ENCODE assay signal across 8 cellular contexts in the genomic region with DNA sequence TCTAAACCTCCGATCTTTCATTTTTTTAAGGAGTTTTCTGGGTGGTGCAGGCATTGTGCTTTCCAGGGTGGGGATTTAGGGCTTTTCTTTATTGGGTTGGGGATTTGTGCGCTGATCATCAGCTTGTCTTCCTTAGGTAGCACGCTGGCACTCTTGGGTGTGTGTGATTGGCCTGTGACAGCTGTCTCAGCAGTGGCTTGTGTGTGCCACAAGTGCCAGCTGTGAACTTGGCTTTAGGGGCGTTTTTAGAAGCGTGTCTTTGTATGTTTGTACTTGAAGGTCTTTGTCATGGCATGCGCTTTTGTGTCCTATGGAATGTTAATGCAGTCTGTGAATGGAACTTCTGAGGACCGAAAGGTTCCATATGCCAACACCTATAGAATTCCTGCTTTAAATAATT. TPM values are rescaled to one million over a fixed set of nuclear protein-coding genes. Genes with fewer than 3 reads are reported as not detected.
DNase-seq lines count a peak whose midpoint lies in the region; ATAC-seq and TF ChIP-seq lines count a peak whose summit lies in the region.

No MANE protein-coding gene starts in this region.

- no peak overlapping the region for H3K18ac ChIP-seq in trophoblast cell (ENCODE audit: low read length)

- H3K79me1 ChIP-seq in trophoblast cell (ENCODE audit: low read length): peaks cover 9% of the 10 kb centered on the region

- H2AFZ ChIP-seq in trophoblast cell (ENCODE audit: insufficient read depth, low read length, poor library complexity): peak overlapping the region; percentile 87

- H3K36me3 ChIP-seq in HUES6 (ENCODE audit: control insufficient read depth, insufficient read depth, low read length) (no peaks in the 10 kb centered on the region), heart left ventricle (no peaks in the 10 kb centered on the region), trophoblast cell (ENCODE audit: control insufficient read depth in 1 of 2, insufficient read depth in 2 of 2, low read length in 2 of 2) (no peaks in the 10 kb centered on the region)

- ATAC-seq in GM18858 (IDR thresholded peaks at IDR 0.05; ENCODE audit: unreplicated experiment) (peak; percentile 30), heart left ventricle (peak; percentile 64 to 78 (median 68)), HG02623 (IDR thresholded peaks at IDR 0.05; ENCODE audit: unreplicated experiment) (no peak)

- H3K9me3 Mint-ChIP-seq in activated naive CD8-positive, alpha-beta T cell treated with anti-CD3 and anti-CD28 coated beads for 36 hours: no peaks in the 10 kb centered on the region

- peaks cover 5% of the 10 kb centered on the region for H3K36me3 Mint-ChIP-seq in activated naive CD8-positive, alpha-beta T cell treated with anti-CD3 and anti-CD28 coated beads for 36 hours

- H4K8ac ChIP-seq in trophoblast cell (ENCODE audit: low read depth, low read length): peak overlapping the region; percentile 95

- peak overlapping the region; percentile 32 for H3K14ac ChIP-seq in trophoblast cell (ENCODE audit: low read length)

- no peak for TF ChIP-seq POLR2A in heart left ventricle (IDR thresholded peaks at IDR 0.05)

- peaks cover 5% of the 10 kb centered on the region for H3K79me2 ChIP-seq in trophoblast cell (ENCODE audit: control insufficient read depth, insufficient read depth, low read length, poor library complexity)

- no peak for DNase-seq in AG04449 (ENCODE audit: low read depth, low spot score)
- DNase-seq in SHP77 (lab: John Stamatoyannopoulos, UW): peak; percentile 9 to 27
- peak; percentile 36 for DNase-seq in activated naive CD8-positive, alpha-beta T cell treated with anti-CD3 and anti-CD28 coated beads for 36 hours
- peak in 4 of 5 donors; percentile 33 to 77 (median 62) for DNase-seq in heart left ventricle
- DNase-seq in trophoblast cell: peak; percentile 7 to 33

- peaks cover 39% of the 10 kb centered on the region for H3K4me1 Mint-ChIP-seq in activated naive CD8-positive, alpha-beta T cell treated with anti-CD3 and anti-CD28 coated beads for 36 hours

- no peak overlapping the region for H4K12ac ChIP-seq in trophoblast cell (ENCODE audit: low read depth, low read length)

- 2 to 4% (median 3%) methylated on average over 7 of the region's 7 CpGs for WGBS in heart left ventricle, 4 donors
- no CpG with 5 or more reads among the region's 7 CpGs for WGBS in trophoblast cell (ENCODE audit: extremely low coverage, insufficient coverage, insufficient read length)

- peak overlapping the region; percentile 80 for H3K4ac ChIP-seq in trophoblast cell (ENCODE audit: low read depth, low read length)

- CTCF ChIA-PET in AG04449 (lab: Yijun Ruan, JAX): interaction anchor here (0.8 to 1.5 kb wide), 4 partner anchors 8 to 506 kb away, joined by 3 to 5 read pairs (median 4); a partner anchor contains a TSS

- peak overlapping the region; percentile 93 for H3K4me3 ChIP-seq in AG04449 (ENCODE audit: low read depth, low read length)
- H3K4me3 ChIP-seq in HUES6 (ENCODE audit: low read depth, low read length): peak overlapping the region; percentile 98
- peak overlapping the region; percentile 68 to 90 (median 80) for H3K4me3 ChIP-seq in heart left ventricle
- peak overlapping the region; percentile 77 for H3K4me3 ChIP-seq in trophoblast cell (ENCODE audit: low read depth, low read length)

- H3K4me1 ChIP-seq in HUES6 (ENCODE audit: control insufficient read depth, insufficient read depth, low read length): peaks cover 4% of the 10 kb centered on the region
- H3K4me1 ChIP-seq in heart left ventricle: peaks cover 0 to 38% (median 25%) of the 10 kb centered on the region in 12 donors
- H3K4me1 ChIP-seq in trophoblast cell (ENCODE audit: control insufficient read depth in 1 of 2, insufficient read depth in 2 of 2, low read length in 2 of 2): no peaks in the 10 kb centered on the region

- H3K27ac Mint-ChIP-seq in activated naive CD8-positive, alpha-beta T cell treated with anti-CD3 and anti-CD28 coated beads for 36 hours: peak overlapping the region; percentile 90

- no peaks in the 10 kb centered on the region for H3K27me3 Mint-ChIP-seq in activated naive CD8-positive, alpha-beta T cell treated with anti-CD3 and anti-CD28 coated beads for 36 hours

- H2BK120ac ChIP-seq in trophoblast cell (ENCODE audit: insufficient read depth, low read length, poor library complexity): no peak overlapping the region

- no peak for TF ChIP-seq CTCF in AG04449 (IDR thresholded peaks at IDR 0.05; ENCODE audit: insufficient read depth, low read length, missing control alignments)
- TF ChIP-seq CTCF in heart left ventricle (IDR thresholded peaks at IDR 0.05): no peak

- H3K27me3 ChIP-seq in HUES6 (ENCODE audit: control insufficient read depth, insufficient read depth, low read length): peaks cover 35% of the 10 kb centered on the region
- no peaks in the 10 kb centered on the region for H3K27me3 ChIP-seq in heart left ventricle
- no peaks in the 10 kb centered on the region for H3K27me3 ChIP-seq in trophoblast cell (ENCODE audit: insufficient read depth, low read length)

- no peaks in the 10 kb centered on the region for H3K9me3 ChIP-seq in HUES6 (ENCODE audit: control insufficient read depth, insufficient read depth, low read depth, low read length)
- H3K9me3 ChIP-seq in heart left ventricle: no peaks in the 10 kb centered on the region
- no peaks in the 10 kb centered on the region for H3K9me3 ChIP-seq in trophoblast cell (ENCODE audit: insufficient read depth, low read depth, low read length)

- H3K23ac ChIP-seq in trophoblast cell (ENCODE audit: low read length): no peak overlapping the region

- H3K4me3 Mint-ChIP-seq in activated naive CD8-positive, alpha-beta T cell treated with anti-CD3 and anti-CD28 coated beads for 36 hours: peak overlapping the region; percentile 90

- intact Hi-C loops in heart left ventricle (cut with DNase I): loop anchor here in 5 of 10 donors (2.0 to 10.0 kb wide), 5 partner anchors 57 to 191 kb away; a partner anchor contains a TSS

- H2BK12ac ChIP-seq in trophoblast cell (ENCODE audit: low read length): no peak overlapping the region

- H4K91ac ChIP-seq in trophoblast cell (ENCODE audit: low read depth, low read length): peak overlapping the region; percentile 15

- no peak overlapping the region for H2AK5ac ChIP-seq in trophoblast cell (ENCODE audit: low read length)

- no peak overlapping the region for H2BK5ac ChIP-seq in trophoblast cell (ENCODE audit: low read depth, low read length, poor library complexity)

- H3K27ac ChIP-seq in HUES6 (ENCODE audit: low read depth, low read length): peak overlapping the region; percentile 85; the same call in 1 of the 2 replicates
- H3K27ac ChIP-seq in heart left ventricle: peak overlapping the region; percentile 86 to 96 (median 92)
- H3K27ac ChIP-seq in trophoblast cell (ENCODE audit: low read depth, low read length): peak overlapping the region; percentile 84

- peak overlapping the region; percentile 100 for H3K4me2 ChIP-seq in trophoblast cell (ENCODE audit: low read length)

- POLR2A ChIA-PET in AG04449 (lab: Yijun Ruan, JAX): interaction anchor here (0.9 kb wide), 1 partner anchor 141 kb away, joined by 3 read pairs; no protein-coding TSS in a partner anchor

- peak overlapping the region; percentile 96 for H3K9ac ChIP-seq in HUES6 (ENCODE audit: low read length)
- peak overlapping the region; percentile 83 for H3K9ac ChIP-seq in trophoblast cell (ENCODE audit: low read length)

RNA-seq across cellular contexts. Expression of a gene that starts 0.8 kb away (rescaled TPM):
- 10 to 100 TPM; 21.8 to 23.6 TPM for total RNA-seq in activated naive CD8-positive, alpha-beta T cell treated with anti-CD3 and anti-CD28 coated beads for 36 hours
- total RNA-seq in heart left ventricle: 10 to 100 TPM; 38.2 to 58.6 (median 51.8) TPM
- 10 to 100 TPM; 13.2 to 22.3 TPM for polyA plus RNA-seq in heart left ventricle
- polyA plus RNA-seq in trophoblast cell (2013): 19.8 and 20.1 TPM in 2 replicates
